24 cellular contexts compared by ENCODE assay signal in the genomic region with DNA sequence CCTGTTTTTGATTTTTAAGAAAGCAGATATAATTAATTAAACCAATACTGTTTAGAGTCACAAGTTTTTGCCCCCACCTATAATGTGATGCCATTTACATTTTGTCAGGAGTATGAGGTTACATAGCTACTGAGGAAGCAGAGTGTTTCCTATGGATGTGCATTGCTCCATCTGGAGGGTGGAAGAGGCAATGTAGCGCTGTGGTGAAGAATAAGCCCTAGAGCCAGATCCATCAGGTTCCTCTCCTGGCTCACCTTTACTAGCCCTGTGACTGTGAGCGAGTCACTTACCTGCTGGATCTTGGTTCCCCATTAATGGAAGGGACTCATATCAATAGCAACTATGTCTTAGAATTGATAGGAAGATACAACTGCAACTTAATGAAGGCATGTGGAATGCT.
"Had no signal": no experiment of that assay in that cellular context is flagged by ENCODE, and none has a peak within 500 bp of the region (broad histone marks: within the 10 kb centered on the region; RNA-seq: fewer than 3 reads in every experiment).

No MANE protein-coding gene starts in this region.

- H3K9ac ChIP-seq: KMS-11 had no signal

- H3K27ac ChIP-seq: brain microvascular endothelial cell, KMS-11 had no signal

- H3K27me3 ChIP-seq: brain microvascular endothelial cell had no signal

- H3K4me2 ChIP-seq: KMS-11 had no signal

- ATAC-seq: activated CD4-positive, alpha-beta T cell treated with anti-CD3 and anti-CD28 coated beads for 36 hours; activated T-helper 17 cell treated with anti-CD3 and anti-CD28 coated beads, Interleukin-2, amount 50 U/mL, for 72 hours; PC-3; T-helper 17 cell had no signal

- H3K27ac Mint-ChIP-seq: activated CD4-positive, alpha-beta memory T cell treated with anti-CD3 and anti-CD28 coated beads, Interleukin-2, amount 10 ng/mL, durations not matched to agents 7 days and 5 days; activated CD4-positive, alpha-beta T cell treated with anti-CD3 and anti-CD28 coated beads for 36 hours; activated naive CD4-positive, alpha-beta T cell treated with anti-CD3 and anti-CD28 coated beads, Interleukin-2, amount 10 ng/mL, durations not matched to agents 7 days and 5 days; activated naive CD8-positive, alpha-beta T cell treated with anti-CD3 and anti-CD28 coated beads for 36 hours; activated T-helper 17 cell treated with anti-CD3 and anti-CD28 coated beads, Interleukin-2, amount 50 U/mL, for 72 hours; T-helper 17 cell had no signal

- H3K27me3 Mint-ChIP-seq: activated CD4-positive, alpha-beta memory T cell treated with anti-CD3 and anti-CD28 coated beads, Interleukin-2, amount 10 ng/mL, durations not matched to agents 7 days and 5 days; activated naive CD4-positive, alpha-beta T cell treated with anti-CD3 and anti-CD28 coated beads, Interleukin-2, amount 10 ng/mL, durations not matched to agents 7 days and 5 days; activated naive CD8-positive, alpha-beta T cell treated with anti-CD3 and anti-CD28 coated beads for 36 hours; T-helper 17 cell had no signal

- DNase-seq: activated CD4-positive, alpha-beta memory T cell treated with anti-CD3 and anti-CD28 coated beads, Interleukin-2, amount 10 ng/mL, durations not matched to agents 7 days and 5 days; activated CD4-positive, alpha-beta T cell treated with anti-CD3 and anti-CD28 coated beads for 36 hours; activated CD4-positive, alpha-beta T cell treated with anti-CD3 and anti-CD28 coated beads, Interleukin-2, amount 50 U/mL, for 1 hour; activated gamma-delta T cell; activated naive CD4-positive, alpha-beta T cell treated with anti-CD3 and anti-CD28 coated beads, Interleukin-2, amount 10 ng/mL, durations not matched to agents 7 days and 5 days; activated naive CD8-positive, alpha-beta T cell treated with anti-CD3 and anti-CD28 coated beads for 36 hours; activated T-cell treated with anti-CD3 and anti-CD28 coated beads for 4 hours; activated T-cell treated with anti-CD3 and anti-CD28 coated beads, Interleukin-2, amount 50 U/mL, for 48 hours; brain microvascular endothelial cell; cerebellar nuclear complex; NCI-H1092; NCI-H1417; NCI-H1694; NCI-H2029; NCI-H2107; NCI-H2171 treated with DMSO at 0.1 percent for 48 hours; NCI-H226; NCI-H526 treated with DMSO at 0.1 percent for 48 hours; PC-3; SIG-M5; T-helper 17 cell; T-helper 9 cell had no signal

- H3K36me3 Mint-ChIP-seq: activated naive CD4-positive, alpha-beta T cell treated with anti-CD3 and anti-CD28 coated beads, Interleukin-2, amount 10 ng/mL, durations not matched to agents 7 days and 5 days; activated naive CD8-positive, alpha-beta T cell treated with anti-CD3 and anti-CD28 coated beads for 36 hours had no signal

- H3K4me1 Mint-ChIP-seq: activated CD4-positive, alpha-beta memory T cell treated with anti-CD3 and anti-CD28 coated beads, Interleukin-2, amount 10 ng/mL, durations not matched to agents 7 days and 5 days; activated CD4-positive, alpha-beta T cell treated with anti-CD3 and anti-CD28 coated beads for 36 hours; activated naive CD4-positive, alpha-beta T cell treated with anti-CD3 and anti-CD28 coated beads, Interleukin-2, amount 10 ng/mL, durations not matched to agents 7 days and 5 days; activated naive CD8-positive, alpha-beta T cell treated with anti-CD3 and anti-CD28 coated beads for 36 hours; activated T-helper 17 cell treated with anti-CD3 and anti-CD28 coated beads, Interleukin-2, amount 50 U/mL, for 72 hours; T-helper 17 cell had no signal

- H3K9me3 Mint-ChIP-seq: activated CD4-positive, alpha-beta memory T cell treated with anti-CD3 and anti-CD28 coated beads, Interleukin-2, amount 10 ng/mL, durations not matched to agents 7 days and 5 days; activated naive CD8-positive, alpha-beta T cell treated with anti-CD3 and anti-CD28 coated beads for 36 hours had no signal

- H3K4me3 Mint-ChIP-seq: activated CD4-positive, alpha-beta memory T cell treated with anti-CD3 and anti-CD28 coated beads, Interleukin-2, amount 10 ng/mL, durations not matched to agents 7 days and 5 days; activated CD4-positive, alpha-beta T cell treated with anti-CD3 and anti-CD28 coated beads for 36 hours; activated naive CD4-positive, alpha-beta T cell treated with anti-CD3 and anti-CD28 coated beads, Interleukin-2, amount 10 ng/mL, durations not matched to agents 7 days and 5 days; activated naive CD8-positive, alpha-beta T cell treated with anti-CD3 and anti-CD28 coated beads for 36 hours; activated T-helper 17 cell treated with anti-CD3 and anti-CD28 coated beads, Interleukin-2, amount 50 U/mL, for 72 hours; T-helper 17 cell had no signal

- H3K36me3 ChIP-seq: brain microvascular endothelial cell had no signal
